Comparison of ENCODE assay signal across 13 cellular contexts in genomic region chr16:87705780-87706277, GRCh38. TPM values are rescaled to one million over a fixed set of nuclear protein-coding genes. Genes with fewer than 3 reads are reported as not detected.
DNase-seq lines count a peak whose midpoint lies in the region; ATAC-seq and TF ChIP-seq lines count a peak whose summit lies in the region.
"Had no signal": no experiment of that assay in that cellular context is flagged by ENCODE, and none has a peak within 500 bp of the region (broad histone marks: within the 10 kb centered on the region; RNA-seq: fewer than 3 reads in every experiment).

No MANE protein-coding gene starts in this region.

- no peak for ATAC-seq in GM21723 (IDR thresholded peaks at IDR 0.05; ENCODE audit: unreplicated experiment)
- ATAC-seq: SK-N-SH treated with all-trans-retinoic acid at 6 μM for 48 hours; stimulated activated memory B cell treated with anti-CD40 and anti-IgM and Interleukin-4, amounts not matched to agents 10 μg/mL and 1 μg/mL and 100 μg/mL, for 72 hours had no signal

- peak; percentile 8 for DNase-seq in DMS79 (lab: John Stamatoyannopoulos, UW)
- no peak for DNase-seq in DMS79 treated with DMSO at 0.1 percent for 48 hours (lab: John Stamatoyannopoulos, UW)
- peak; percentile 71 for DNase-seq in NCI-H510A (lab: John Stamatoyannopoulos, UW)
- DNase-seq in cerebellum (ENCODE audit: low spot score) = peak; percentile 50
- DNase-seq in retina = peak; percentile 57
- DNase-seq in GM13977 (ENCODE audit: low spot score) = no peak
- DNase-seq in NCI-H524 (lab: John Stamatoyannopoulos, UW) = no peak
- DNase-seq: activated naive CD4-positive, alpha-beta T cell treated with Interleukin-2 at 50 U/mL for 16 hours; CD8-positive, alpha-beta memory T cell; NCI-H1048 had no signal

- no peak for TF ChIP-seq CTCF in GM13977 (IDR thresholded peaks at IDR 0.05; ENCODE audit: extremely low read depth, insufficient read depth, missing control alignments)

- in situ Hi-C loops in GM13977 (cut with MboI; ENCODE audit: low pct_unique_long_range_greater_than_20kb, low sequenced_read_pairs, unreplicated experiment) = no loop called here

RNA-seq across cellular contexts. Expression of gene KLHDC4, which starts 60.0 kb away (rescaled TPM):
- 36.7 TPM for total RNA-seq in cerebellum

Comparison
In these comparisons a context has a peak if more than half of its experiments do, and no peak if none do; other contexts are left out.
1. DNase-seq: peak in DMS79 (single experiment), NCI-H510A (single experiment), cerebellum (single experiment) and retina (single experiment); none in DMS79 treated with DMSO at 0.1 percent for 48 hours (single experiment), GM13977 (single experiment) and NCI-H524 (0 of 2).